ENCODE assay signal across 23 cellular contexts in genomic region chr13:30751183-30751933, GRCh38. TPM values are rescaled to one million over a fixed set of nuclear protein-coding genes. Genes with fewer than 3 reads are reported as not detected.
DNase-seq lines count a peak whose midpoint lies in the region; ATAC-seq and TF ChIP-seq lines count a peak whose summit lies in the region.
"Had no signal": no experiment of that assay in that cellular context is flagged by ENCODE, and none has a peak within 500 bp of the region (broad histone marks: within the 10 kb centered on the region; RNA-seq: fewer than 3 reads in every experiment).

No MANE protein-coding gene starts in this region.

- no peak overlapping the region for H2BK12ac ChIP-seq in H9 (ENCODE audit: insufficient read length, low read depth, low read length)

- no peaks in the 10 kb centered on the region for H3K79me1 ChIP-seq in H9 (ENCODE audit: insufficient read depth, low read depth, low read length, poor library complexity, severe bottlenecking)

- TF ChIP-seq CTCF in natural killer cell (IDR thresholded peaks at IDR 0.05) = no peak
- TF ChIP-seq CTCF in Peyer's patch (IDR thresholded peaks at IDR 0.05) = no peak
- TF ChIP-seq CTCF in H9 (conservative IDR thresholded peaks at IDR 0.05) = no peak

- intact Hi-C loops in natural killer cell (cut with micrococcal nuclease) = no loop called here

- no peak overlapping the region for H2BK15ac ChIP-seq in H9 (ENCODE audit: low read depth, low read length)

- no CpG with 5 or more reads among the region's 8 CpGs for WGBS in H9 (ENCODE audit: extremely low coverage, insufficient read length, low lambda C conversion rate)

- no peak overlapping the region for H3K56ac ChIP-seq in H9 (ENCODE audit: insufficient read length, low read depth, low read length)

- no peak overlapping the region for H3K23ac ChIP-seq in H9 (ENCODE audit: insufficient read length, low read depth, low read length)

- H3K9me3 Mint-ChIP-seq in natural killer cell treated with Interleukin-12 subunit alpha and Interleukin-12 subunit beta and Interleukin-15 and Interleukin-18, amount 100 ng/mL, for 72 hours = peaks cover 3% of the 10 kb centered on the region
- H3K9me3 Mint-ChIP-seq in natural killer cell = no peaks in the 10 kb centered on the region
- H3K9me3 Mint-ChIP-seq in H9 = no peaks in the 10 kb centered on the region; a peak in 1 of 5 replicates
- H3K9me3 Mint-ChIP-seq: memory B cell, naive B cell had no signal

- H2BK5ac ChIP-seq in H9 (ENCODE audit: insufficient read length, low read length) = no peak overlapping the region

- no peak overlapping the region for H3K4me3 ChIP-seq in Peyer's patch
- H3K4me3 ChIP-seq: GM12878, HAP-1, SJCRH30, skin epidermis had no signal

- H2BK20ac ChIP-seq in H9 (ENCODE audit: low read depth, low read length, poor library complexity, severe bottlenecking) = no peak overlapping the region

- TF ChIP-seq POLR2A in Peyer's patch (IDR thresholded peaks at IDR 0.05) = no peak

- no peak overlapping the region for H2BK120ac ChIP-seq in H9 (ENCODE audit: low read depth, low read length, poor library complexity, severe bottlenecking)

- H3K4me1 Mint-ChIP-seq in natural killer cell treated with Interleukin-12 subunit alpha and Interleukin-12 subunit beta and Interleukin-15 and Interleukin-18, amount 100 ng/mL, for 72 hours (ENCODE audit: low read depth in 2 of 2) = peaks cover 25 to 32% of the 10 kb centered on the region in 2 donors
- peaks cover 25 to 38% of the 10 kb centered on the region in 2 donors for H3K4me1 Mint-ChIP-seq in natural killer cell
- no peaks in the 10 kb centered on the region for H3K4me1 Mint-ChIP-seq in H9
- H3K4me1 Mint-ChIP-seq: memory B cell had no signal

- no peaks in the 10 kb centered on the region for H4K20me1 ChIP-seq in H9 (ENCODE audit: control insufficient read depth, insufficient read depth, insufficient read length)

- H3K36me3 ChIP-seq in Peyer's patch = no peaks in the 10 kb centered on the region
- H3K36me3 ChIP-seq: BE2C, HAP-1, SJCRH30 had no signal

- H3K4ac ChIP-seq in H9 (ENCODE audit: low read depth, low read length) = no peak overlapping the region

- H3K9me3 ChIP-seq in Peyer's patch (no peaks in the 10 kb centered on the region), H9 (ENCODE audit: control insufficient read depth, low read depth, low read length) (no peaks in the 10 kb centered on the region)
- H3K9me3 ChIP-seq: BE2C, HAP-1, SJCRH30 had no signal

- H4K8ac ChIP-seq in H9 (replicated peaks; ENCODE audit: insufficient read length, low read depth, low read length) = no peak overlapping the region

- no peak overlapping the region for H3T11ph ChIP-seq in H9 (ENCODE audit: low read length)

- no peak overlapping the region for H2AFZ ChIP-seq in H9 (ENCODE audit: low read length)

- no peaks in the 10 kb centered on the region for H3K23me2 ChIP-seq in H9 (ENCODE audit: insufficient read length, low read depth, low read length, poor library complexity, severe bottlenecking)

- H3K27me3 ChIP-seq in Peyer's patch (no peaks in the 10 kb centered on the region), H9 (ENCODE audit: insufficient read depth, low read length) (no peaks in the 10 kb centered on the region)
- H3K27me3 ChIP-seq: BE2C, SJCRH30 had no signal

- DNase-seq in DMS79 treated with DMSO at 0.1 percent for 48 hours (lab: John Stamatoyannopoulos, UW) = peak; percentile 18
- DNase-seq in DMS79 (lab: John Stamatoyannopoulos, UW) = no peak
- DNase-seq in natural killer cell treated with Interleukin-12 subunit alpha and Interleukin-12 subunit beta and Interleukin-15 and Interleukin-18, amount 100 ng/mL, for 72 hours (ENCODE audit: low spot score) = no peak
- DNase-seq in natural killer cell = no peak
- DNase-seq in glomerular visceral epithelial cell (ENCODE audit: extremely low spot score) = peak; percentile 9
- DNase-seq in Peyer's patch = no peak
- no peak for DNase-seq in H9
- DNase-seq in SIG-M5 (lab: John Stamatoyannopoulos, UW) = no peak
- DNase-seq: BE2C; central memory CD4-positive, alpha-beta T cell; foreskin keratinocyte; naive B cell; NCI-H1694; NCI-H510A treated with DMSO at 0.1 percent for 48 hours; posterior cingulate gyrus; T-helper 17 cell had no signal

- no peak overlapping the region for H3K9ac ChIP-seq in H9 (ENCODE audit: extremely low read depth, insufficient read length, low read length)

- H3K4me1 ChIP-seq in Peyer's patch (peaks cover 0 to 9% (median 1%) of the 10 kb centered on the region in 4 donors), H9 (ENCODE audit: insufficient read depth, low read length) (no peaks in the 10 kb centered on the region)
- H3K4me1 ChIP-seq: foreskin keratinocyte, HAP-1 had no signal

- H2AK5ac ChIP-seq in H9 (ENCODE audit: insufficient read length, low read length) = no peak overlapping the region

- H3K27me3 Mint-ChIP-seq in natural killer cell treated with Interleukin-12 subunit alpha and Interleukin-12 subunit beta and Interleukin-15 and Interleukin-18, amount 100 ng/mL, for 72 hours = no peaks in the 10 kb centered on the region
- H3K27me3 Mint-ChIP-seq in natural killer cell (ENCODE audit: low read depth in 2 of 2) (no peaks in the 10 kb centered on the region), H9 (ENCODE audit: low read depth) (no peaks in the 10 kb centered on the region)
- H3K27me3 Mint-ChIP-seq: memory B cell, naive B cell, T-helper 17 cell had no signal

- H4K91ac ChIP-seq in H9 (ENCODE audit: insufficient read length, low read depth, low read length) = no peak overlapping the region

- H3K79me2 ChIP-seq in H9 (ENCODE audit: insufficient read depth, low read length) = no peaks in the 10 kb centered on the region

- no peak overlapping the region for H4K5ac ChIP-seq in H9 (ENCODE audit: insufficient read length, low read depth, low read length)

- H3K4me3 Mint-ChIP-seq in natural killer cell treated with Interleukin-12 subunit alpha and Interleukin-12 subunit beta and Interleukin-15 and Interleukin-18, amount 100 ng/mL, for 72 hours = peak overlapping the region; percentile 45
- H3K4me3 Mint-ChIP-seq in natural killer cell = no peak overlapping the region
- no peak overlapping the region for H3K4me3 Mint-ChIP-seq in H9
- H3K4me3 Mint-ChIP-seq: activated T-helper 1 cell treated with anti-CD3 and anti-CD28 coated beads, Interleukin-12 subunit alpha, Interleukin-12 subunit beta, Interleukin-2, Interleukin-4 antibody, amounts not matched to agents 30 ng/mL and 10 ng/mL and 1 ng/mL, durations not matched to agents 14 hours and 24 hours and 36 hours; memory B cell; naive B cell; T-helper 17 cell had no signal

- H3K4me2 ChIP-seq in H9 (ENCODE audit: insufficient read depth, insufficient read length, low read length) = no peak overlapping the region

- peaks cover 16% of the 10 kb centered on the region for H3K36me3 Mint-ChIP-seq in natural killer cell treated with Interleukin-12 subunit alpha and Interleukin-12 subunit beta and Interleukin-15 and Interleukin-18, amount 100 ng/mL, for 72 hours
- H3K36me3 Mint-ChIP-seq in natural killer cell (peaks cover 7% of the 10 kb centered on the region), H9 (ENCODE audit: insufficient read depth in 1 of 3, low read depth in 3 of 3) (no peaks in the 10 kb centered on the region)

- H3K27ac ChIP-seq in Peyer's patch = no peak overlapping the region
- H3K27ac ChIP-seq in H9 (ENCODE audit: insufficient read length, low read depth, low read length) = no peak overlapping the region
- H3K27ac ChIP-seq: foreskin keratinocyte, SJCRH30, skin epidermis had no signal

- H3K14ac ChIP-seq in H9 (ENCODE audit: insufficient read depth, low read length) = no peak overlapping the region

- peak overlapping the region; percentile 39 to 68 for H3K27ac Mint-ChIP-seq in natural killer cell treated with Interleukin-12 subunit alpha and Interleukin-12 subunit beta and Interleukin-15 and Interleukin-18, amount 100 ng/mL, for 72 hours
- H3K27ac Mint-ChIP-seq in natural killer cell = no peak overlapping the region
- H3K27ac Mint-ChIP-seq in H9 = no peak overlapping the region
- H3K27ac Mint-ChIP-seq: activated T-helper 1 cell treated with anti-CD3 and anti-CD28 coated beads, Interleukin-12 subunit alpha, Interleukin-12 subunit beta, Interleukin-2, Interleukin-4 antibody, amounts not matched to agents 30 ng/mL and 10 ng/mL and 1 ng/mL, durations not matched to agents 14 hours and 24 hours and 36 hours; memory B cell; naive B cell; T-helper 17 cell had no signal

- ATAC-seq in natural killer cell treated with Interleukin-12 subunit alpha and Interleukin-12 subunit beta and Interleukin-15 and Interleukin-18, amount 100 ng/mL, for 72 hours = peak; percentile 11 to 38
- ATAC-seq in natural killer cell = no peak
- ATAC-seq: foreskin keratinocyte, GM12878, T-helper 17 cell had no signal

- no peak overlapping the region for H3K18ac ChIP-seq in H9 (ENCODE audit: insufficient read length, low read depth, low read length)

RNA-seq across cellular contexts. Expression of gene ALOX5AP, which starts 16.0 kb away (rescaled TPM):
- total RNA-seq in natural killer cell treated with Interleukin-12 subunit alpha and Interleukin-12 subunit beta and Interleukin-15 and Interleukin-18, amount 100 ng/mL, for 72 hours = 100 to 1,000 TPM in 1 of 2 donors, 10 to 100 TPM in 1; 49.8 to 173 TPM
- 100 to 1,000 TPM in 2 of 3 donors, 10 to 100 TPM in 1; 83.9 to 150 (median 114) TPM for total RNA-seq in natural killer cell
- 10 to 100 TPM in 2 of 4 donors, 1 to 10 TPM in 2; 7.6 to 19.8 (median 13.2) TPM for total RNA-seq in Peyer's patch
- total RNA-seq in H9 (2021) = not detected in 2 replicates
- total RNA-seq: A172 had no signal

Comparison
In these comparisons a context has a peak if more than half of its experiments do, and no peak if none do; other contexts are left out.
1. DNase-seq: peak in DMS79 treated with DMSO at 0.1 percent for 48 hours (single experiment) and glomerular visceral epithelial cell (single experiment); none in DMS79 (single experiment), natural killer cell treated with Interleukin-12 subunit alpha and Interleukin-12 subunit beta and Interleukin-15 and Interleukin-18, amount 100 ng/mL, for 72 hours (single experiment), natural killer cell (single experiment), Peyer's patch (0 of 3), H9 (single experiment) and SIG-M5 (single experiment).
2. ATAC-seq: peak in natural killer cell treated with Interleukin-12 subunit alpha and Interleukin-12 subunit beta and Interleukin-15 and Interleukin-18, amount 100 ng/mL, for 72 hours (2 of 2); none in natural killer cell (0 of 3).
3. H3K27ac Mint-ChIP-seq: peak in natural killer cell treated with Interleukin-12 subunit alpha and Interleukin-12 subunit beta and Interleukin-15 and Interleukin-18, amount 100 ng/mL, for 72 hours (2 of 2); none in natural killer cell (0 of 2) and H9 (0 of 3).